36 cellular contexts compared by ENCODE assay signal in genomic region chr3:9254764-9255163, GRCh38.
"Had no signal": no experiment of that assay in that cellular context is flagged by ENCODE, and none has a peak within 500 bp of the region (broad histone marks: within the 10 kb centered on the region; RNA-seq: fewer than 3 reads in every experiment).

No MANE protein-coding gene starts in this region.

- H3K27ac Mint-ChIP-seq: activated B cell treated with CpG ODN at 0.5 μM for 24 hours; activated CD4-positive, alpha-beta memory T cell treated with anti-CD3 and anti-CD28 coated beads for 36 hours; activated CD4-positive, alpha-beta T cell treated with anti-CD3 and anti-CD28 coated beads, Interleukin-2, amount 10 ng/mL, durations not matched to agents 24 days and 14 days; activated CD8-positive, alpha-beta T cell treated with anti-CD3 and anti-CD28 coated beads for 36 hours; activated naive CD4-positive, alpha-beta T cell treated with anti-CD3 and anti-CD28 coated beads, Interleukin-2, amount 10 ng/mL, durations not matched to agents 7 days and 5 days; activated naive CD4-positive, alpha-beta T cell treated with anti-CD3 and anti-CD28 coated beads, Interleukin-2, amount 50 U/mL, for 24 hours; activated naive CD8-positive, alpha-beta T cell; activated naive CD8-positive, alpha-beta T cell treated with anti-CD3 and anti-CD28 coated beads, Interleukin-2, amount 10 ng/mL, durations not matched to agents 7 days and 5 days; activated naive CD8-positive, alpha-beta T cell treated with anti-CD3 and anti-CD28 coated beads, Interleukin-2, amount 50 U/mL, for 24 hours; activated T-cell treated with anti-CD3 and anti-CD28 coated beads, Interleukin-2, amount 50 U/mL, for 72 hours; activated T-helper 2 cell treated with anti-CD3 and anti-CD28 coated beads, Interferon-gamma antibody, Interleukin-2, Interleukin-4, amounts not matched to agents 10 μg/mL and 5 μg/mL and 100 μg/mL, durations not matched to agents 14 hours and 24 hours and 36 hours; T-helper 1 cell treated with Interleukin-12 subunit alpha and Interleukin-12 subunit beta and Interleukin-4 antibody, amounts not matched to agents 30 μg/mL and 1 μg/mL, for 36 hours; T-helper 2 cell treated with Interferon-gamma antibody and Interleukin-4, amounts not matched to agents 5 μg/mL and 100 μg/mL, for 36 hours had no signal

- H3K36me3 ChIP-seq: ascending aorta, cardiac muscle cell had no signal

- DNase-seq: activated B cell treated with CpG ODN at 0.5 μM for 24 hours; activated CD4-positive, alpha-beta memory T cell treated with anti-CD3 and anti-CD28 coated beads for 36 hours; activated CD4-positive, alpha-beta T cell treated with anti-CD3 and anti-CD28 coated beads for 4 hours; activated CD4-positive, alpha-beta T cell treated with anti-CD3 and anti-CD28 coated beads, Interleukin-2, amount 10 ng/mL, durations not matched to agents 24 days and 14 days; activated CD4-positive, alpha-beta T cell treated with anti-CD3 and anti-CD28 coated beads, Interleukin-2, amount 50 U/mL, for 1 hour; activated CD4-positive, alpha-beta T cell treated with anti-CD3 and anti-CD28 coated beads, Interleukin-2, amount 50 U/mL, for 4 hours; activated CD4-positive, CD25-positive, alpha-beta regulatory T cell treated with anti-CD3 and anti-CD28 coated beads, Interleukin-2, amount 50 U/mL, for 72 hours; activated CD8-positive, alpha-beta memory T cell treated with anti-CD3 and anti-CD28 coated beads, Interleukin-2, amount 50 U/mL, for 4 hours; activated CD8-positive, alpha-beta T cell treated with anti-CD3 and anti-CD28 coated beads for 36 hours; activated effector memory CD4-positive, alpha-beta T cell treated with Interleukin-2 at 50 U/mL for 16 hours; activated gamma-delta T cell; activated naive CD4-positive, alpha-beta T cell treated with anti-CD3 and anti-CD28 coated beads, Interleukin-2, amount 10 ng/mL, durations not matched to agents 7 days and 5 days; activated naive CD4-positive, alpha-beta T cell treated with Interleukin-2 at 50 U/mL for 16 hours; activated naive CD8-positive, alpha-beta T cell treated with anti-CD3 and anti-CD28 coated beads, Interleukin-2, amount 10 ng/mL, durations not matched to agents 7 days and 5 days; activated naive CD8-positive, alpha-beta T cell treated with anti-CD3 and anti-CD28 coated beads, Interleukin-2, amount 50 U/mL, for 24 hours; activated T-cell treated with anti-CD3 and anti-CD28 coated beads for 4 hours; activated T-cell treated with anti-CD3 and anti-CD28 coated beads, Interleukin-2, amount 50 U/mL, for 1 hour; activated T-cell treated with anti-CD3 and anti-CD28 coated beads, Interleukin-2, amount 50 U/mL, for 4 hours; activated T-cell treated with anti-CD3 and anti-CD28 coated beads, Interleukin-2, amount 50 U/mL, for 72 hours; amygdala; anterior cingulate cortex; caudate nucleus; cerebellar nuclear complex; T-helper 1 cell; T-helper 2 cell; T-helper 9 cell had no signal

- H3K4me3 Mint-ChIP-seq: activated B cell treated with CpG ODN at 0.5 μM for 24 hours; activated CD4-positive, alpha-beta memory T cell treated with anti-CD3 and anti-CD28 coated beads for 36 hours; activated CD4-positive, alpha-beta T cell treated with anti-CD3 and anti-CD28 coated beads, Interleukin-2, amount 10 ng/mL, durations not matched to agents 24 days and 14 days; activated CD8-positive, alpha-beta T cell treated with anti-CD3 and anti-CD28 coated beads for 36 hours; activated naive CD4-positive, alpha-beta T cell treated with anti-CD3 and anti-CD28 coated beads, Interleukin-2, amount 10 ng/mL, durations not matched to agents 7 days and 5 days; activated naive CD4-positive, alpha-beta T cell treated with anti-CD3 and anti-CD28 coated beads, Interleukin-2, amount 50 U/mL, for 24 hours; activated naive CD8-positive, alpha-beta T cell; activated naive CD8-positive, alpha-beta T cell treated with anti-CD3 and anti-CD28 coated beads, Interleukin-2, amount 10 ng/mL, durations not matched to agents 7 days and 5 days; activated naive CD8-positive, alpha-beta T cell treated with anti-CD3 and anti-CD28 coated beads, Interleukin-2, amount 50 U/mL, for 24 hours; activated T-cell treated with anti-CD3 and anti-CD28 coated beads, Interleukin-2, amount 50 U/mL, for 4 hours; activated T-cell treated with anti-CD3 and anti-CD28 coated beads, Interleukin-2, amount 50 U/mL, for 72 hours; brain; central memory CD8-positive, alpha-beta T cell; T-helper 1 cell treated with Interleukin-12 subunit alpha and Interleukin-12 subunit beta and Interleukin-4 antibody, amounts not matched to agents 30 μg/mL and 1 μg/mL, for 36 hours; T-helper 2 cell treated with Interferon-gamma antibody and Interleukin-4, amounts not matched to agents 5 μg/mL and 100 μg/mL, for 36 hours had no signal

- H3K27me3 Mint-ChIP-seq: activated naive CD8-positive, alpha-beta T cell had no signal

- H3K36me3 Mint-ChIP-seq: activated naive CD4-positive, alpha-beta T cell treated with anti-CD3 and anti-CD28 coated beads, Interleukin-2, amount 10 ng/mL, durations not matched to agents 7 days and 5 days; activated naive CD4-positive, alpha-beta T cell treated with anti-CD3 and anti-CD28 coated beads, Interleukin-2, amount 50 U/mL, for 24 hours; activated naive CD8-positive, alpha-beta T cell treated with anti-CD3 and anti-CD28 coated beads, Interleukin-2, amount 10 ng/mL, durations not matched to agents 7 days and 5 days; brain had no signal

- H3K9me3 Mint-ChIP-seq: activated CD4-positive, alpha-beta T cell treated with anti-CD3 and anti-CD28 coated beads, Interleukin-2, amount 10 ng/mL, durations not matched to agents 24 days and 14 days; activated naive CD4-positive, alpha-beta T cell treated with anti-CD3 and anti-CD28 coated beads, Interleukin-2, amount 50 U/mL, for 24 hours; activated T-cell treated with anti-CD3 and anti-CD28 coated beads, Interleukin-2, amount 50 U/mL, for 4 hours; central memory CD8-positive, alpha-beta T cell had no signal

- H3K4me3 ChIP-seq: ascending aorta, cardiac muscle cell had no signal

- H3K27ac ChIP-seq: ascending aorta, cardiac muscle cell, VCaP had no signal
